Comparison of ENCODE assay signal across 9 cellular contexts in genomic region chr1:231419738-231420298, GRCh38. TPM values are rescaled to one million over a fixed set of nuclear protein-coding genes. Genes with fewer than 3 reads are reported as not detected.
DNase-seq lines count a peak whose midpoint lies in the region; ATAC-seq and TF ChIP-seq lines count a peak whose summit lies in the region.
"Had no signal": no experiment of that assay in that cellular context is flagged by ENCODE, and none has a peak within 500 bp of the region (broad histone marks: within the 10 kb centered on the region; RNA-seq: fewer than 3 reads in every experiment).

No MANE protein-coding gene starts in this region.

- H3K79me2 ChIP-seq in H9 (ENCODE audit: insufficient read depth, low read length), result no peaks in the 10 kb centered on the region

- no peak overlapping the region for H4K91ac ChIP-seq in H9 (ENCODE audit: insufficient read length, low read depth, low read length)

- no peak overlapping the region for H3K56ac ChIP-seq in H9 (ENCODE audit: insufficient read length, low read depth, low read length)

- H3K14ac ChIP-seq in H9 (ENCODE audit: insufficient read depth, low read length), result no peak overlapping the region

- H3K9me3 ChIP-seq in H9 (ENCODE audit: control insufficient read depth, low read depth, low read length) (no peaks in the 10 kb centered on the region), skeletal muscle satellite cell (replicated peaks; ENCODE audit: low read length) (no peaks in the 10 kb centered on the region)

- no peaks in the 10 kb centered on the region for H3K9me3 Mint-ChIP-seq in H9
- no peaks in the 10 kb centered on the region for H3K9me3 Mint-ChIP-seq in T-helper 1 cell treated with Interleukin-12 subunit alpha and Interleukin-12 subunit beta and Interleukin-4 antibody, amounts not matched to agents 30 μg/mL and 1 μg/mL, for 36 hours

- DNase-seq in H9 (no peak), fibroblast of peridontal ligament (ENCODE audit: extremely low read depth) (peak; percentile 33), HPDE6-E6E7 (ENCODE audit: extremely low spot score) (no peak), head of caudate nucleus (no peak)
- no peak for DNase-seq in stimulated activated CD4-positive, alpha-beta T cell treated with anti-CD3 and anti-CD28 coated beads, Interleukin-12 subunit alpha, Interleukin-12 subunit beta, amount 100 ng/mL, for 4 hours
- DNase-seq: NCI-H1436 treated with DMSO at 0.1 percent for 48 hours had no signal

- no peak overlapping the region for H2BK15ac ChIP-seq in H9 (ENCODE audit: low read depth, low read length)

- no peak overlapping the region for H2BK5ac ChIP-seq in H9 (ENCODE audit: insufficient read length, low read length)

- H2BK12ac ChIP-seq in H9 (ENCODE audit: insufficient read length, low read depth, low read length), result no peak overlapping the region

- no peak for ATAC-seq in HG03095 (IDR thresholded peaks at IDR 0.05; ENCODE audit: unreplicated experiment)

- no peak overlapping the region for H2AK5ac ChIP-seq in H9 (ENCODE audit: insufficient read length, low read length)

- no peaks in the 10 kb centered on the region for H4K20me1 ChIP-seq in H9 (ENCODE audit: control insufficient read depth, insufficient read depth, insufficient read length)

- peaks cover 33 to 36% of the 10 kb centered on the region in 2 experiments for H3K4me1 Mint-ChIP-seq in H9
- H3K4me1 Mint-ChIP-seq in T-helper 1 cell treated with Interleukin-12 subunit alpha and Interleukin-12 subunit beta and Interleukin-4 antibody, amounts not matched to agents 30 μg/mL and 1 μg/mL, for 36 hours (ENCODE audit: low read depth), result peaks cover 43% of the 10 kb centered on the region

- no peak overlapping the region for H3K27ac Mint-ChIP-seq in H9
- peak overlapping the region; percentile 83 for H3K27ac Mint-ChIP-seq in T-helper 1 cell treated with Interleukin-12 subunit alpha and Interleukin-12 subunit beta and Interleukin-4 antibody, amounts not matched to agents 30 μg/mL and 1 μg/mL, for 36 hours

- no peak for TF ChIP-seq CTCF in H9 (conservative IDR thresholded peaks at IDR 0.05)

- no peak overlapping the region for H4K8ac ChIP-seq in H9 (replicated peaks; ENCODE audit: insufficient read length, low read depth, low read length)

- H3K36me3 ChIP-seq in skeletal muscle satellite cell (ENCODE audit: insufficient read depth, low read length), result no peaks in the 10 kb centered on the region

- no peak overlapping the region for H3K27ac ChIP-seq in H9 (ENCODE audit: insufficient read length, low read depth, low read length)

- H3K79me1 ChIP-seq in H9 (ENCODE audit: insufficient read depth, low read depth, low read length, poor library complexity, severe bottlenecking), result no peaks in the 10 kb centered on the region

- no peak overlapping the region for H3T11ph ChIP-seq in H9 (ENCODE audit: low read length)

- H2AFZ ChIP-seq in H9 (ENCODE audit: low read length), result no peak overlapping the region

- no peaks in the 10 kb centered on the region for H3K4me1 ChIP-seq in H9 (ENCODE audit: insufficient read depth, low read length)
- H3K4me1 ChIP-seq in skeletal muscle satellite cell (ENCODE audit: control insufficient read depth, insufficient read depth, low read length), result peaks cover 34% of the 10 kb centered on the region

- H3K23ac ChIP-seq in H9 (ENCODE audit: insufficient read length, low read depth, low read length), result no peak overlapping the region

- no peak overlapping the region for H2BK120ac ChIP-seq in H9 (ENCODE audit: low read depth, low read length, poor library complexity, severe bottlenecking)

- H3K4me2 ChIP-seq in H9 (ENCODE audit: insufficient read depth, insufficient read length, low read length), result peak overlapping the region; percentile 99
- H3K4me2 ChIP-seq in skeletal muscle satellite cell (ENCODE audit: low read length), result peak overlapping the region; percentile 97

- peaks cover 16% of the 10 kb centered on the region for H3K23me2 ChIP-seq in H9 (ENCODE audit: insufficient read length, low read depth, low read length, poor library complexity, severe bottlenecking)

- intact Hi-C loops in head of caudate nucleus (cut with DNase I), result loop anchor here (5.0 kb wide), 2 partner anchors 83 to 107 kb away; partner anchors contain the start of genes EXOC8, SPRTN and TSNAX

- H3K27me3 Mint-ChIP-seq in H9 (ENCODE audit: low read depth), result peaks cover 53% of the 10 kb centered on the region
- peaks cover 4% of the 10 kb centered on the region for H3K27me3 Mint-ChIP-seq in T-helper 1 cell treated with Interleukin-12 subunit alpha and Interleukin-12 subunit beta and Interleukin-4 antibody, amounts not matched to agents 30 μg/mL and 1 μg/mL, for 36 hours (ENCODE audit: low read depth)

- H3K4me3 Mint-ChIP-seq in H9, result peak overlapping the region; percentile 83 to 92
- peak overlapping the region; percentile 92 for H3K4me3 Mint-ChIP-seq in T-helper 1 cell treated with Interleukin-12 subunit alpha and Interleukin-12 subunit beta and Interleukin-4 antibody, amounts not matched to agents 30 μg/mL and 1 μg/mL, for 36 hours

- H3K27me3 ChIP-seq in H9 (ENCODE audit: insufficient read depth, low read length) (peaks cover 28% of the 10 kb centered on the region), skeletal muscle satellite cell (ENCODE audit: control insufficient read depth, insufficient read depth, low read length) (no peaks in the 10 kb centered on the region)

- no peak overlapping the region for H3K9ac ChIP-seq in H9 (ENCODE audit: extremely low read depth, insufficient read length, low read length)
- peak overlapping the region; percentile 91 for H3K9ac ChIP-seq in skeletal muscle satellite cell (ENCODE audit: low read depth, low read length)

- no peak overlapping the region for H2BK20ac ChIP-seq in H9 (ENCODE audit: low read depth, low read length, poor library complexity, severe bottlenecking)

- no CpG with 5 or more reads among the region's 8 CpGs for WGBS in H9 (ENCODE audit: extremely low coverage, insufficient read length, low lambda C conversion rate)

- no peaks in the 10 kb centered on the region for H3K36me3 Mint-ChIP-seq in H9 (ENCODE audit: insufficient read depth in 1 of 3, low read depth in 3 of 3)
- H3K36me3 Mint-ChIP-seq in T-helper 1 cell treated with Interleukin-12 subunit alpha and Interleukin-12 subunit beta and Interleukin-4 antibody, amounts not matched to agents 30 μg/mL and 1 μg/mL, for 36 hours (ENCODE audit: low read depth), result peaks cover 21% of the 10 kb centered on the region

- no peak overlapping the region for H3K4ac ChIP-seq in H9 (ENCODE audit: low read depth, low read length)

- no peak overlapping the region for H3K18ac ChIP-seq in H9 (ENCODE audit: insufficient read length, low read depth, low read length)

- peak overlapping the region; percentile 99 for H3K4me3 ChIP-seq in skeletal muscle satellite cell (ENCODE audit: low read length)

- no peak overlapping the region for H4K5ac ChIP-seq in H9 (ENCODE audit: insufficient read length, low read depth, low read length)

RNA-seq across cellular contexts. Expression of gene EGLN1, which starts 2.3 kb away (rescaled TPM):
- 8.0 and 8.4 TPM in 2 replicates for total RNA-seq in H9 (2021)
- total RNA-seq in skeletal muscle satellite cell (2012; rRNA removed), result 50.7 and 62.3 TPM in 2 replicates
